Comparison of ENCODE assay signal across 11 cellular contexts in the genomic region with DNA sequence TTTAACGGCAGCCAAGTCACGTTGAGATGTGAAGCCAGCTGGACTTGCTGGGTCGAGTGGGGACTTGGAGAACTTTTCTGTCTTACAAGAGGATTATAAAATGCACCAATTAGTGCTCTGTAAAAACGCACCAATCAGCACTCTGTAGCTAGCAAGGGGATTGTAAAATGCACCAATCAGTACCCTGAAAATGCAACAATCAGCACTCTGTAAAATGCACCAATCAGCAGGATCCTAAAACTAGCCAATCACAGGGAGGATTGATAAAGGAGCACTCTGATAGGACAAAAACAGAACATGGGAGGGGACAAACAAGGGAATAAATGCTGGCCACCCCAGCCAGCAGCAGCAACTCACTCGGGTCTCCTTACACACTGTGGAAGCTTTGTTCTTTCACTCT.
"Had no signal": no experiment of that assay in that cellular context is flagged by ENCODE, and none has a peak within 500 bp of the region (broad histone marks: within the 10 kb centered on the region; RNA-seq: fewer than 3 reads in every experiment).

No MANE protein-coding gene starts in this region.

- H3K9ac ChIP-seq: GM23248 had no signal

- H3K4me3 ChIP-seq: GM23248, GM23338, HAP-1 had no signal

- H3K27ac ChIP-seq: GM23248 had no signal

- H3K27ac Mint-ChIP-seq: GM23338, H9, HFFc6 had no signal

- FAIRE-seq: H1, H54 had no signal

- H3K4me3 Mint-ChIP-seq: GM23338, H9, HFFc6 had no signal

- DNase-seq: GM23248, GOT3, H7, H9, HCEC 1CT, HFFc6 had no signal

- H3K4me2 ChIP-seq: GM23338 had no signal

- ATAC-seq: GM23338, HCT116 had no signal

- H3K4me1 ChIP-seq: HAP-1 had no signal

- H3K36me3 ChIP-seq: HAP-1 had no signal

- H2AFZ ChIP-seq: GM23248, GM23338 had no signal

- H3K4me1 Mint-ChIP-seq: GM23338, H9 had no signal

- H3K9me3 ChIP-seq: HAP-1 had no signal

- H3K9me3 Mint-ChIP-seq: GM23338 had no signal
